In the genomic region with DNA sequence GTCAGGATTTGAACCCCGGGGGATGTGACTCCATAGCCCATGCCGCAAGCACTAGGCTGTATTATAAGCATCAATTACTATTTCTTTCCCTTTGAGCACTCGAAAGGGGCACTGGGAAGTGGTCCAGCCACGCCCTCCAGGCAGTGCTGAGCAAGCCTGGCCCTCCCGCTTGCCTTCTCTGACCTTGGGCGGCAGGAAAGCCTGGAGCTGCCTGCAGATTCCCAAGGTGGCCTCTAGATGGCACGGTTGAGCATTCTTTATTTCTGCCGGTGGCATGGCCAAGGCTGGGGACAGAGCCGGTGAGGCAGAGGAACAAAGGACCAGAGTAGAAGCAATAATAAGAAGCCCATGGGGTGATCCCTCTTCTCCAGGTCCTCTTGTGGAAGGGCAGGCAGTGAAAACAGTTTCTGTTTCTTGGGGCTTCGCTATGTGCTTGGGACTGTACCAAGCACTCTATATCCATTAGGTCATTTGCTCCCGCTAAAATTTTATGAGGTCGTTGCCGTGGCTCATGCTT, we compare ENCODE assay signal across 9 cellular contexts. TPM values are rescaled to one million over a fixed set of nuclear protein-coding genes. Genes with fewer than 3 reads are reported as not detected.
DNase-seq lines count a peak whose midpoint lies in the region; ATAC-seq and TF ChIP-seq lines count a peak whose summit lies in the region.
"Had no signal": no experiment of that assay in that cellular context is flagged by ENCODE, and none has a peak within 500 bp of the region (broad histone marks: within the 10 kb centered on the region; RNA-seq: fewer than 3 reads in every experiment).

No MANE protein-coding gene starts in this region.

- H3K27ac ChIP-seq in liver (ENCODE audit: low read depth in 1 of 2, low read length in 2 of 2), result no peak overlapping the region

- no peak overlapping the region for H3K4me3 Mint-ChIP-seq in activated B cell treated with CpG ODN at 0.5 μM for 24 hours
- H3K4me3 Mint-ChIP-seq: T-helper 1 cell treated with Interleukin-12 subunit alpha and Interleukin-12 subunit beta and Interleukin-4 antibody, amounts not matched to agents 30 μg/mL and 1 μg/mL, for 36 hours had no signal

- TF ChIP-seq CTCF in activated B cell treated with CpG ODN at 0.5 μM for 24 hours (IDR thresholded peaks at IDR 0.05) (peak; percentile 69), liver (IDR thresholded peaks at IDR 0.05; ENCODE audit: low read depth, low read length, missing input control) (peak; percentile 82)

- H3K27me3 Mint-ChIP-seq in activated B cell treated with CpG ODN at 0.5 μM for 24 hours, result peaks cover 13% of the 10 kb centered on the region

- no peaks in the 10 kb centered on the region for H3K27me3 ChIP-seq in liver (ENCODE audit: control insufficient read depth in 4 of 4, insufficient read depth in 4 of 4, low read length in 3 of 4)

- no peak overlapping the region for H3K4me3 ChIP-seq in liver (ENCODE audit: low read depth in 1 of 3, low read length in 3 of 3)

- peak; percentile 96 for ATAC-seq in activated B cell treated with CpG ODN at 0.5 μM for 24 hours (ENCODE audit: low read depth)
- ATAC-seq in GM18909 (IDR thresholded peaks at IDR 0.05; ENCODE audit: poor library complexity, unreplicated experiment), result no peak

- H3K9ac ChIP-seq in liver (ENCODE audit: low read depth in 1 of 2, low read length in 2 of 2), result no peak overlapping the region

- WGBS in liver, result 36% methylated on average over 13 of the region's 13 CpGs

- peaks cover 3% of the 10 kb centered on the region for H3K9me3 Mint-ChIP-seq in activated B cell treated with CpG ODN at 0.5 μM for 24 hours
- H3K9me3 Mint-ChIP-seq: T-helper 1 cell treated with Interleukin-12 subunit alpha and Interleukin-12 subunit beta and Interleukin-4 antibody, amounts not matched to agents 30 μg/mL and 1 μg/mL, for 36 hours had no signal

- H3K36me3 ChIP-seq in liver (ENCODE audit: control insufficient read depth in 4 of 4, insufficient read depth in 3 of 4, low read depth in 1 of 4, low read length in 3 of 4), result no peaks in the 10 kb centered on the region

- TF ChIP-seq RAD21 in liver (IDR thresholded peaks at IDR 0.05), result peak; percentile 54 to 77

- no peaks in the 10 kb centered on the region for H3K4me1 ChIP-seq in liver (ENCODE audit: control insufficient read depth in 4 of 4, insufficient read depth in 4 of 4, low read length in 3 of 4)

- DNase-seq in D341Med (ENCODE audit: low spot score) (peak; percentile 88), HEK293T (ENCODE audit: extremely low spot score) (peak; percentile 88), NCI-H226 (peak; percentile 56), activated B cell treated with CpG ODN at 0.5 μM for 24 hours (peak; percentile 31)
- peak; percentile 35 for DNase-seq in central memory CD4-positive, alpha-beta T cell
- DNase-seq in stimulated activated CD8-positive, alpha-beta memory T cell treated with anti-CD3 and anti-CD28 coated beads, Interleukin-15, amount 100 ng/mL, for 48 hours (ENCODE audit: low read depth in 2 of 2), result peak; percentile 31 to 32

- no peaks in the 10 kb centered on the region for H3K9me3 ChIP-seq in liver (ENCODE audit: control insufficient read depth in 4 of 4, low read length in 3 of 4)

- peaks cover 3% of the 10 kb centered on the region for H3K4me1 Mint-ChIP-seq in activated B cell treated with CpG ODN at 0.5 μM for 24 hours

- intact Hi-C loops in activated B cell treated with CpG ODN at 0.5 μM for 24 hours (cut with micrococcal nuclease), result loop anchor here (1.0 kb wide), 2 partner anchors 118 to 415 kb away; no protein-coding TSS in a partner anchor

- H3K27ac Mint-ChIP-seq in activated B cell treated with CpG ODN at 0.5 μM for 24 hours, result no peak overlapping the region
- H3K27ac Mint-ChIP-seq: T-helper 1 cell treated with Interleukin-12 subunit alpha and Interleukin-12 subunit beta and Interleukin-4 antibody, amounts not matched to agents 30 μg/mL and 1 μg/mL, for 36 hours had no signal

- no peaks in the 10 kb centered on the region for H3K36me3 Mint-ChIP-seq in activated B cell treated with CpG ODN at 0.5 μM for 24 hours (ENCODE audit: low read depth)

- POLR2A ChIA-PET in HEK293T (lab: Yijun Ruan, JAX), result no interaction called here
- POLR2A ChIA-PET in activated B cell treated with CpG ODN at 0.5 μM for 24 hours (lab: Charles Lee), result no interaction called here

- CTCF ChIA-PET in HEK293T (lab: Yijun Ruan, JAX), result interaction anchor here (0.6 to 0.9 kb wide), 2 partner anchors 21 to 210 kb away, joined by 3 read pairs; no protein-coding TSS in a partner anchor
- CTCF ChIA-PET in activated B cell treated with CpG ODN at 0.5 μM for 24 hours (lab: Charles Lee), result interaction anchor here (1.3 to 1.9 kb wide), 3 partner anchors 9 to 415 kb away, joined by 3 to 10 read pairs (median 7); no protein-coding TSS in a partner anchor

TF ChIP-seq in HEK293T, 16 proteins besides CTCF, POLR2A, EP300 and RAD21:
- TF ChIP-seq L3MBTL2 (conservative IDR thresholded peaks at IDR 0.05) (peak; percentile 68; the same call in 1 of the 2 replicates), TARDBP (IDR thresholded peaks at IDR 0.05) (no peak)

TF ChIP-seq in liver, 16 proteins besides CTCF, POLR2A, EP300 and RAD21:
- TF ChIP-seq HNF4A (conservative IDR thresholded peaks at IDR 0.05) (no peak), SP1 (IDR thresholded peaks at IDR 0.05) (no peak), FOXA2 (IDR thresholded peaks at IDR 0.05) (no peak), RXRA (IDR thresholded peaks at IDR 0.05) (no peak), GABPA (IDR thresholded peaks at IDR 0.05 in 1 of 2, conservative IDR thresholded peaks at IDR 0.05 in 1 of 2) (no peak), NR2F2 (IDR thresholded peaks at IDR 0.05) (no peak), TAF1 (conservative IDR thresholded peaks at IDR 0.05) (no peak), YY1 (IDR thresholded peaks at IDR 0.05) (no peak), JUND (IDR thresholded peaks at IDR 0.05) (no peak), FOXA1 (IDR thresholded peaks at IDR 0.05) (no peak), EGR1 (IDR thresholded peaks at IDR 0.05; ENCODE audit: low read depth in 2 of 2) (no peak), HNF4G (IDR thresholded peaks at IDR 0.05) (no peak)
- TF ChIP-seq, protein P1, sequence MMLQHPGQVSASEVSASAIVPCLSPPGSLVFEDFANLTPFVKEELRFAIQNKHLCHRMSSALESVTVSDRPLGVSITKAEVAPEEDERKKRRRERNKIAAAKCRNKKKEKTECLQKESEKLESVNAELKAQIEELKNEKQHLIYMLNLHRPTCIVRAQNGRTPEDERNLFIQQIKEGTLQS (IDR thresholded peaks at IDR 0.05), result no peak
- TF ChIP-seq, protein P2, sequence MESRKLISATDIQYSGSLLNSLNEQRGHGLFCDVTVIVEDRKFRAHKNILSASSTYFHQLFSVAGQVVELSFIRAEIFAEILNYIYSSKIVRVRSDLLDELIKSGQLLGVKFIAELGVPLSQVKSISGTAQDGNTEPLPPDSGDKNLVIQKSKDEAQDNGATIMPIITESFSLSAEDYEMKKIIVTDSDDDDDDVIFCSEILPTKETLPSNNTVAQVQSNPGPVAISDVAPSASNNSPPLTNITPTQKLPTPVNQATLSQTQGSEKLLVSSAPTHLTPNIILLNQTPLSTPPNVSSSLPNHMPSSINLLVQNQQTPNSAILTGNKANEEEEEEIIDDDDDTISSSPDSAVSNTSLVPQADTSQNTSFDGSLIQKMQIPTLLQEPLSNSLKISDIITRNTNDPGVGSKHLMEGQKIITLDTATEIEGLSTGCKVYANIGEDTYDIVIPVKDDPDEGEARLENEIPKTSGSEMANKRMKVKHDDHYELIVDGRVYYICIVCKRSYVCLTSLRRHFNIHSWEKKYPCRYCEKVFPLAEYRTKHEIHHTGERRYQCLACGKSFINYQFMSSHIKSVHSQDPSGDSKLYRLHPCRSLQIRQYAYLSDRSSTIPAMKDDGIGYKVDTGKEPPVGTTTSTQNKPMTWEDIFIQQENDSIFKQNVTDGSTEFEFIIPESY (IDR thresholded peaks at IDR 0.05), result no peak
- TF ChIP-seq, protein P3, sequence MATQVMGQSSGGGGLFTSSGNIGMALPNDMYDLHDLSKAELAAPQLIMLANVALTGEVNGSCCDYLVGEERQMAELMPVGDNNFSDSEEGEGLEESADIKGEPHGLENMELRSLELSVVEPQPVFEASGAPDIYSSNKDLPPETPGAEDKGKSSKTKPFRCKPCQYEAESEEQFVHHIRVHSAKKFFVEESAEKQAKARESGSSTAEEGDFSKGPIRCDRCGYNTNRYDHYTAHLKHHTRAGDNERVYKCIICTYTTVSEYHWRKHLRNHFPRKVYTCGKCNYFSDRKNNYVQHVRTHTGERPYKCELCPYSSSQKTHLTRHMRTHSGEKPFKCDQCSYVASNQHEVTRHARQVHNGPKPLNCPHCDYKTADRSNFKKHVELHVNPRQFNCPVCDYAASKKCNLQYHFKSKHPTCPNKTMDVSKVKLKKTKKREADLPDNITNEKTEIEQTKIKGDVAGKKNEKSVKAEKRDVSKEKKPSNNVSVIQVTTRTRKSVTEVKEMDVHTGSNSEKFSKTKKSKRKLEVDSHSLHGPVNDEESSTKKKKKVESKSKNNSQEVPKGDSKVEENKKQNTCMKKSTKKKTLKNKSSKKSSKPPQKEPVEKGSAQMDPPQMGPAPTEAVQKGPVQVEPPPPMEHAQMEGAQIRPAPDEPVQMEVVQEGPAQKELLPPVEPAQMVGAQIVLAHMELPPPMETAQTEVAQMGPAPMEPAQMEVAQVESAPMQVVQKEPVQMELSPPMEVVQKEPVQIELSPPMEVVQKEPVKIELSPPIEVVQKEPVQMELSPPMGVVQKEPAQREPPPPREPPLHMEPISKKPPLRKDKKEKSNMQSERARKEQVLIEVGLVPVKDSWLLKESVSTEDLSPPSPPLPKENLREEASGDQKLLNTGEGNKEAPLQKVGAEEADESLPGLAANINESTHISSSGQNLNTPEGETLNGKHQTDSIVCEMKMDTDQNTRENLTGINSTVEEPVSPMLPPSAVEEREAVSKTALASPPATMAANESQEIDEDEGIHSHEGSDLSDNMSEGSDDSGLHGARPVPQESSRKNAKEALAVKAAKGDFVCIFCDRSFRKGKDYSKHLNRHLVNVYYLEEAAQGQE (IDR thresholded peaks at IDR 0.05), result no peak
- TF ChIP-seq, protein P4, sequence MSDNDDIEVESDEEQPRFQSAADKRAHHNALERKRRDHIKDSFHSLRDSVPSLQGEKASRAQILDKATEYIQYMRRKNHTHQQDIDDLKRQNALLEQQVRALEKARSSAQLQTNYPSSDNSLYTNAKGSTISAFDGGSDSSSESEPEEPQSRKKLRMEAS (IDR thresholded peaks at IDR 0.05), result no peak

RNA-seq across cellular contexts. Expression of a gene that starts 32.0 kb away (rescaled TPM):
- total RNA-seq in activated B cell treated with CpG ODN at 0.5 μM for 24 hours, result not detected in 2 replicates
- total RNA-seq in liver, result under 1 TPM in 1 of 2 donors, not detected in 1; 0.08 TPM
- not detected for polyA plus RNA-seq in liver

RNA-seq across cellular contexts. Expression of a gene that starts 52.6 kb away (rescaled TPM):
- total RNA-seq in activated B cell treated with CpG ODN at 0.5 μM for 24 hours (not detected in 2 replicates), liver (not detected)
- not detected for polyA plus RNA-seq in liver

Comparison
In these comparisons a context has a peak if more than half of its experiments do, and no peak if none do; other contexts are left out.
1. DNase-seq: peak in every context shown above with its lines; median percentile 88 in D341Med; 88 in HEK293T; 56 in NCI-H226; 35 in central memory CD4-positive, alpha-beta T cell; 32 in stimulated activated CD8-positive, alpha-beta memory T cell treated with anti-CD3 and anti-CD28 coated beads, Interleukin-15, amount 100 ng/mL, for 48 hours; 31 in activated B cell treated with CpG ODN at 0.5 μM for 24 hours.